ENCODE assay signal across 9 cellular contexts in the genomic region with DNA sequence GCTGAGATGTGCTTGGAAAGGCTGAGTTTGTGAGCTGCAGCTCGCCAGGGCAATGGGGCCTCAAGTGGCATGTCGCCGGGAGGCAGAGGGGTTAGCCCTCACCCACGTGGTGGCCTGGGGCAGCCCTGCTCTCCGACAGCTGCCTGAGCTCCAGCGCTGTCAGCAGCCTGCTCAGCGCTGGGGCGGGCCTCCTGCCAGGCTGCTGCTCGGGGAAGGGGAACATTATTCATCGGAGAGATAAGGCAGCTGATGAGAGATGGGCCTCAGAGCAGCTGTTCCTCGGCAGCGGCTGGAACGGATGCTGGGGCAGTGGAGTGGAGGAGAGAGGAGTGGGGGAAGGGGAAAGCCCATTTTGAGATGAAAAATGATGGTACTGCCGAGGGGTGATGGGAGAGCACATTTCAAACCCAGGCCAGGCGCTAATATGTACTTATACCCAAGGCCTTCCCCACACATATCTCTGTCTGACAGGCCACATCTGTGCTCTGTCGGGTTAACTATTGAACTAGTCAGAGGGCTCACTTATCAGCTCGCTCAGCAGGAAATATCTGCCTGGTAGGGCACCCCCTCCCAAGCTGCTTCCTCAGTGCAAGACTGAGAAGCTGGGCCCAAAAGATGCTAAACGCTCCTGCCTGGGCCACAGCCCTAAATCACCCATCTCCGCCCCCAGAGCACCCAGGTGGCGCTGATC.
A peak's percentile ranks its signal among the peaks of the same experiment; 100 is the strongest.
DNase-seq lines count a peak whose midpoint lies in the region; ATAC-seq and TF ChIP-seq lines count a peak whose summit lies in the region.
"Had no signal": no experiment of that assay in that cellular context is flagged by ENCODE, and none has a peak within 500 bp of the region (broad histone marks: within the 10 kb centered on the region; RNA-seq: fewer than 3 reads in every experiment).

No MANE protein-coding gene starts in this region.

- H3K4me3 ChIP-seq in CD4-positive, CD25-positive, alpha-beta regulatory T cell (ENCODE audit: low read depth, low read length): no peak overlapping the region
- no peak overlapping the region for H3K4me3 ChIP-seq in CD4-positive, alpha-beta memory T cell (ENCODE audit: low read length in 2 of 2)

- TF ChIP-seq CTCF in nephron (IDR thresholded peaks at IDR 0.05; ENCODE audit: unreplicated experiment in 3 of 3): no peak

- H3K27me3 Mint-ChIP-seq in CD4-positive, CD25-positive, alpha-beta regulatory T cell: peaks cover 11% of the 10 kb centered on the region
- H3K27me3 Mint-ChIP-seq in nephron (ENCODE audit: low read depth): peaks cover 9% of the 10 kb centered on the region
- peaks cover 0 to 4% of the 10 kb centered on the region in 2 donors for H3K27me3 Mint-ChIP-seq in CD4-positive, alpha-beta memory T cell

- peak in 1 of 2 donors; percentile 39 for ATAC-seq in CD4-positive, CD25-positive, alpha-beta regulatory T cell (ENCODE audit: low read depth in 2 of 2)
- no peak for ATAC-seq in HG02571 (IDR thresholded peaks at IDR 0.05; ENCODE audit: unreplicated experiment)
- ATAC-seq in GM21576 (IDR thresholded peaks at IDR 0.05; ENCODE audit: unreplicated experiment): no peak

- H3K27me3 ChIP-seq in CD4-positive, CD25-positive, alpha-beta regulatory T cell (ENCODE audit: control insufficient read depth, insufficient read depth, low read length): no peaks in the 10 kb centered on the region
- no peaks in the 10 kb centered on the region for H3K27me3 ChIP-seq in CD4-positive, alpha-beta memory T cell (ENCODE audit: insufficient read depth, low read length)

- peak overlapping the region; percentile 45 to 81 (median 79) for H3K27ac Mint-ChIP-seq in CD4-positive, CD25-positive, alpha-beta regulatory T cell
- peak overlapping the region; percentile 69 to 78 (median 75) for H3K27ac Mint-ChIP-seq in nephron
- H3K27ac Mint-ChIP-seq in CD4-positive, alpha-beta memory T cell: peak overlapping the region in 1 of 7 donors; percentile 32

- POLR2A ChIA-PET in CD4-positive, alpha-beta memory T cell (lab: Charles Lee; ENCODE audit: partially characterized antibody): no interaction called here

- no peaks in the 10 kb centered on the region for H3K9me3 Mint-ChIP-seq in CD4-positive, CD25-positive, alpha-beta regulatory T cell
- H3K9me3 Mint-ChIP-seq in nephron: no peaks in the 10 kb centered on the region
- no peaks in the 10 kb centered on the region for H3K9me3 Mint-ChIP-seq in CD4-positive, alpha-beta memory T cell

- peaks cover 0 to 16% (median 0%) of the 10 kb centered on the region in 4 donors for H3K4me1 Mint-ChIP-seq in CD4-positive, CD25-positive, alpha-beta regulatory T cell
- peaks cover 59% of the 10 kb centered on the region for H3K4me1 Mint-ChIP-seq in nephron
- H3K4me1 Mint-ChIP-seq in CD4-positive, alpha-beta memory T cell: peaks cover 0 to 7% (median under 1%) of the 10 kb centered on the region in 4 donors

- no peak overlapping the region for H3K27ac ChIP-seq in CD4-positive, CD25-positive, alpha-beta regulatory T cell (ENCODE audit: insufficient read depth, low read length, poor library complexity, severe bottlenecking)
- H3K27ac ChIP-seq in CD4-positive, alpha-beta memory T cell (ENCODE audit: low read depth, low read length): no peak overlapping the region
- H3K27ac ChIP-seq: VCaP had no signal

- no peaks in the 10 kb centered on the region for H3K4me1 ChIP-seq in CD4-positive, CD25-positive, alpha-beta regulatory T cell (ENCODE audit: control insufficient read depth, insufficient read depth, low read length, poor library complexity, severe bottlenecking)
- H3K4me1 ChIP-seq in CD4-positive, alpha-beta memory T cell (ENCODE audit: insufficient read depth, low read length): peaks cover 4% of the 10 kb centered on the region

- no peaks in the 10 kb centered on the region for H3K36me3 Mint-ChIP-seq in CD4-positive, CD25-positive, alpha-beta regulatory T cell
- H3K36me3 Mint-ChIP-seq in nephron (ENCODE audit: low read depth): no peaks in the 10 kb centered on the region
- no peaks in the 10 kb centered on the region for H3K36me3 Mint-ChIP-seq in CD4-positive, alpha-beta memory T cell

- peak in 1 of 3 donors; percentile 3 for DNase-seq in CD4-positive, CD25-positive, alpha-beta regulatory T cell
- DNase-seq in NCI-H2171 treated with DMSO at 0.1 percent for 48 hours (lab: John Stamatoyannopoulos, UW) (peak; percentile 94), dermis microvascular lymphatic vessel endothelial cell (ENCODE audit: low read depth in 2 of 2) (peak; percentile 77 to 90), NOMO-1 treated with DMSO at 0.1 percent for 48 hours (lab: John Stamatoyannopoulos, UW; ENCODE audit: unreplicated experiment) (no peak)
- DNase-seq in CD4-positive, alpha-beta memory T cell: no peak

- intact Hi-C loops in CD4-positive, alpha-beta memory T cell (cut with micrococcal nuclease): no loop called here

- H3K9me3 ChIP-seq in CD4-positive, CD25-positive, alpha-beta regulatory T cell (ENCODE audit: control insufficient read depth in 2 of 2, low read length in 2 of 2): no peaks in the 10 kb centered on the region
- H3K9me3 ChIP-seq in CD4-positive, alpha-beta memory T cell (ENCODE audit: control insufficient read depth in 1 of 2, low read length in 2 of 2): no peaks in the 10 kb centered on the region

- no peaks in the 10 kb centered on the region for H3K36me3 ChIP-seq in CD4-positive, CD25-positive, alpha-beta regulatory T cell (ENCODE audit: control insufficient read depth, insufficient read depth, low read length)
- no peaks in the 10 kb centered on the region for H3K36me3 ChIP-seq in CD4-positive, alpha-beta memory T cell (ENCODE audit: insufficient read depth, low read length)

- CTCF ChIA-PET in CD4-positive, alpha-beta memory T cell (lab: Charles Lee; ENCODE audit: partially characterized antibody): interaction anchor here (0.6 kb wide), 1 partner anchor 910 kb away, joined by 3 read pairs; no protein-coding TSS in a partner anchor

- peak overlapping the region in 1 of 4 donors; percentile 68 for H3K4me3 Mint-ChIP-seq in CD4-positive, CD25-positive, alpha-beta regulatory T cell
- peak overlapping the region in 2 of 3 experiments; percentile 24 to 39 for H3K4me3 Mint-ChIP-seq in nephron
- H3K4me3 Mint-ChIP-seq in CD4-positive, alpha-beta memory T cell: peak overlapping the region in 2 of 8 donors; percentile 47 to 60

Comparison
In these comparisons a context has a peak if more than half of its experiments do, and no peak if none do; other contexts are left out.
1. DNase-seq: peak in NCI-H2171 treated with DMSO at 0.1 percent for 48 hours (single experiment) and dermis microvascular lymphatic vessel endothelial cell (2 of 2); none in CD4-positive, alpha-beta memory T cell (0 of 5) and NOMO-1 treated with DMSO at 0.1 percent for 48 hours (single experiment).